In genomic region chr7:47418910-47419309, GRCh38 we compare ENCODE assay signal across 14 cellular contexts.
DNase-seq lines count a peak whose midpoint lies in the region; TF ChIP-seq lines count a peak whose summit lies in the region.
"Had no signal": no experiment of that assay in that cellular context is flagged by ENCODE, and none has a peak within 500 bp of the region (broad histone marks: within the 10 kb centered on the region; RNA-seq: fewer than 3 reads in every experiment).

No MANE protein-coding gene starts in this region.

- H3K9me3 Mint-ChIP-seq in Caco-2 (ENCODE audit: unreplicated experiment), result no peaks in the 10 kb centered on the region

- H3K4me1 ChIP-seq in Caco-2 (no peaks in the 10 kb centered on the region), ovary (ENCODE audit: insufficient read depth) (peaks cover 26% of the 10 kb centered on the region)
- H3K4me1 ChIP-seq: BLaER1 had no signal

- CTCF ChIA-PET in Caco-2 (lab: Charles Lee), result interaction anchor here (0.6 to 1.8 kb wide), 2 partner anchors 75 to 153 kb away, joined by 3 to 5 read pairs; no protein-coding TSS in a partner anchor

- TF ChIP-seq CTCF in Caco-2 (IDR thresholded peaks at IDR 0.05; ENCODE audit: insufficient read depth in 1 of 2, low read depth in 1 of 2, low read length in 1 of 2, severe bottlenecking in 1 of 2, unreplicated experiment in 1 of 2), result no peak
- no peak for TF ChIP-seq CTCF in fibroblast of pulmonary artery (IDR thresholded peaks at IDR 0.05; ENCODE audit: low read length, missing control alignments)
- no peak for TF ChIP-seq CTCF in ovary (IDR thresholded peaks at IDR 0.05)

- H3K27me3 ChIP-seq in Caco-2 (replicated peaks; ENCODE audit: control insufficient read depth, insufficient read depth, low read length), result no peaks in the 10 kb centered on the region
- H3K27me3 ChIP-seq in ovary, result no peaks in the 10 kb centered on the region
- H3K27me3 ChIP-seq: BLaER1 had no signal

- H3K4me1 Mint-ChIP-seq in Caco-2 (ENCODE audit: low read depth, unreplicated experiment), result no peaks in the 10 kb centered on the region

- TF ChIP-seq POLR2A in ovary (IDR thresholded peaks at IDR 0.05), result no peak

- H3K27ac ChIP-seq in ovary, result peak overlapping the region; percentile 12 to 35
- H3K27ac ChIP-seq: BLaER1 had no signal

- peaks cover 15% of the 10 kb centered on the region for H3K36me3 ChIP-seq in Caco-2 (ENCODE audit: control insufficient read depth, insufficient read depth, low read length)
- H3K36me3 ChIP-seq in ovary, result no peaks in the 10 kb centered on the region

- POLR2A ChIA-PET in Caco-2 (lab: Charles Lee), result no interaction called here

- BruUV-seq in Caco-2 (replicated peaks; lab: Mats Ljungman, UMichigan), result no TSS peak

- H3K4me3 Mint-ChIP-seq in Caco-2 (ENCODE audit: unreplicated experiment), result no peak overlapping the region

- H3K27ac Mint-ChIP-seq in Caco-2 (ENCODE audit: unreplicated experiment), result peak overlapping the region; percentile 31

- H3K9me3 ChIP-seq in Caco-2 (no peaks in the 10 kb centered on the region), ovary (no peaks in the 10 kb centered on the region)

- H3K4me3 ChIP-seq in Caco-2 (ENCODE audit: low read depth, low read length) (no peak overlapping the region), fibroblast of pulmonary artery (replicated peaks; ENCODE audit: low read depth, low read length) (no peak overlapping the region), ovary (no peak overlapping the region)
- H3K4me3 ChIP-seq: BLaER1 had no signal

- intact Hi-C loops in Caco-2 (cut with micrococcal nuclease; ENCODE audit: unreplicated experiment), result loop anchor here (5.0 to 10.0 kb wide), 2 partner anchors 154 to 398 kb away; no protein-coding TSS in a partner anchor
- intact Hi-C loops in ovary (cut with DNase I), result no loop called here

- H3K27me3 Mint-ChIP-seq in Caco-2 (ENCODE audit: insufficient read depth, unreplicated experiment), result no peaks in the 10 kb centered on the region

- DNase-seq in Caco-2 (peak in 1 of 2 experiments; percentile 12), LHCN-M2 (ENCODE audit: low read depth) (peak; percentile 99), fibroblast of pulmonary artery (ENCODE audit: low read depth) (peak; percentile 41), ovary (peak in 2 of 5 donors; percentile 43 to 54), SHP77 (lab: John Stamatoyannopoulos, UW) (no peak), superior temporal gyrus (ENCODE audit: extremely low spot score) (no peak), NCI-H146 (lab: John Stamatoyannopoulos, UW) (no peak), GF-D8 (lab: John Stamatoyannopoulos, UW) (no peak)
- DNase-seq: activated T-cell treated with anti-CD3 and anti-CD28 coated beads, Interleukin-2, amount 50 U/mL, for 1 hour; cortex of kidney; DND-41; NCI-H1417 treated with DMSO at 0.1 percent for 48 hours; occipital lobe had no signal

- H3K36me3 Mint-ChIP-seq in Caco-2 (ENCODE audit: insufficient read depth, unreplicated experiment), result peaks cover 100% of the 10 kb centered on the region

- 9 to 20% (median 9%) methylated on average over 3 of the region's 3 CpGs for WGBS in ovary, 3 donors

- no peak for TF ChIP-seq EP300 in ovary (IDR thresholded peaks at IDR 0.05)

Comparison
In these comparisons a context has a peak if more than half of its experiments do, and no peak if none do; other contexts are left out.
1. DNase-seq: peak in LHCN-M2 (single experiment) and fibroblast of pulmonary artery (single experiment); none in SHP77 (0 of 2), superior temporal gyrus (single experiment), NCI-H146 (single experiment) and GF-D8 (single experiment).